In the genomic region with DNA sequence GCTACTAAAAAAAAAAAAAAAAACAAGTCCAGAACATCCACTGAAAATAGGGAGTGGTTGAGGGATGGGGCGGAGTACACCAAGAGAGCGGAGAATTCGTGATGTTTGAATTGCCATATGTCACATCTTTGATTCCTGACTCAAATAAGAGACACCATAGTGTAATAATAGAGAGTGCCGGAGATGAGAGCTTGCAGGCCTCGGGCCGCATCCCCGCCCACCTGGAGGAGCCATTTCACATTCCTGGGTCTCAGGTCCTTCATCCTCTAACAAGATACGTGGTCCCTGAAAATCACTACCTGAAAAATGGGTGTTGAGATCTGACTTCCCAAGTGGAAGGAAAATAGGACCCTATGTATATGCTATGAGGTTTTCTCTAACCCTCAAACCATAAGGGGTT, we compare ENCODE assay signal across 1 cellular context.
TF ChIP-seq lines count a peak whose summit lies in the region.

No MANE protein-coding gene starts in this region.

TF ChIP-seq in HCT116, 20 proteins besides CTCF, POLR2A, EP300 and RAD21:
- TF ChIP-seq POLR2AphosphoS5 (IDR thresholded peaks at IDR 0.05; ENCODE audit: low read depth, low read length) (no peak), SIN3A (IDR thresholded peaks at IDR 0.05; ENCODE audit: low read depth) (no peak), EGR1 (IDR thresholded peaks at IDR 0.05; ENCODE audit: low read depth) (no peak), JUND (IDR thresholded peaks at IDR 0.05) (no peak), CBX3 (IDR thresholded peaks at IDR 0.05; ENCODE audit: low read depth) (no peak), SRF (IDR thresholded peaks at IDR 0.05; ENCODE audit: low read depth) (no peak)
- TF ChIP-seq, protein P1, sequence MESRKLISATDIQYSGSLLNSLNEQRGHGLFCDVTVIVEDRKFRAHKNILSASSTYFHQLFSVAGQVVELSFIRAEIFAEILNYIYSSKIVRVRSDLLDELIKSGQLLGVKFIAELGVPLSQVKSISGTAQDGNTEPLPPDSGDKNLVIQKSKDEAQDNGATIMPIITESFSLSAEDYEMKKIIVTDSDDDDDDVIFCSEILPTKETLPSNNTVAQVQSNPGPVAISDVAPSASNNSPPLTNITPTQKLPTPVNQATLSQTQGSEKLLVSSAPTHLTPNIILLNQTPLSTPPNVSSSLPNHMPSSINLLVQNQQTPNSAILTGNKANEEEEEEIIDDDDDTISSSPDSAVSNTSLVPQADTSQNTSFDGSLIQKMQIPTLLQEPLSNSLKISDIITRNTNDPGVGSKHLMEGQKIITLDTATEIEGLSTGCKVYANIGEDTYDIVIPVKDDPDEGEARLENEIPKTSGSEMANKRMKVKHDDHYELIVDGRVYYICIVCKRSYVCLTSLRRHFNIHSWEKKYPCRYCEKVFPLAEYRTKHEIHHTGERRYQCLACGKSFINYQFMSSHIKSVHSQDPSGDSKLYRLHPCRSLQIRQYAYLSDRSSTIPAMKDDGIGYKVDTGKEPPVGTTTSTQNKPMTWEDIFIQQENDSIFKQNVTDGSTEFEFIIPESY (IDR thresholded peaks at IDR 0.05; ENCODE audit: extremely low read depth, insufficient replicate concordance, low read length): no peak
- TF ChIP-seq, protein P2, sequence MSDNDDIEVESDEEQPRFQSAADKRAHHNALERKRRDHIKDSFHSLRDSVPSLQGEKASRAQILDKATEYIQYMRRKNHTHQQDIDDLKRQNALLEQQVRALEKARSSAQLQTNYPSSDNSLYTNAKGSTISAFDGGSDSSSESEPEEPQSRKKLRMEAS (IDR thresholded peaks at IDR 0.05): no peak
